ENCODE assay signal across 7 cellular contexts in the genomic region with DNA sequence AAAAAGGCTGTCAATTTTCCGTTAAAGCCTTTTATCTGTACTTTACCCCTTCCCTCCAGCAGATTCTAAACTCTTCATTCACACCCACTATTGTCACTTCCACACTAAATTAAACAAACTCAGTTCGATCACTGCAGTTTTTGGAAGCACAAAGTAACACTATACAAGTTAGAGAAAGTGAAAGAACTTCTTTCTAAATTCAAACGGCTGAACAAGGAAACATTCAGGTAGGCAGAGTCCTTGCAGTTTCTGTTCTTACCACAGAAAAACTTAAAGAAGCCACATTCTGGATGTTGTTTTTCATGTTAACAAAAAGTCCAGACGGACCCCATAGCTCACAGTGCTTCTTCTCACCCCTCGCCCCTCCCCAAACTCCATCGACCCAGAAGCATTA. TPM values are rescaled to one million over a fixed set of nuclear protein-coding genes. Genes with fewer than 3 reads are reported as not detected.
A peak's percentile ranks its signal among the peaks of the same experiment; 100 is the strongest.
DNase-seq lines count a peak whose midpoint lies in the region; ATAC-seq and TF ChIP-seq lines count a peak whose summit lies in the region.

No MANE protein-coding gene starts in this region.

- no peaks in the 10 kb centered on the region for H3K9me3 ChIP-seq in PC-9 (ENCODE audit: insufficient read depth, low read depth)
- H3K9me3 ChIP-seq in neuronal stem cell (replicated peaks in 1 of 2; ENCODE audit: control insufficient read depth in 2 of 2, insufficient read depth in 1 of 2, low read depth in 1 of 2, low read length in 2 of 2): no peaks in the 10 kb centered on the region

- H2AFZ ChIP-seq in PC-9 (peak overlapping the region; percentile 86), neuronal stem cell (ENCODE audit: low read length) (peak overlapping the region; percentile 84)

- H2BK15ac ChIP-seq in neuronal stem cell (ENCODE audit: low read length): no peak overlapping the region

- H3K27me3 ChIP-seq in PC-9 (ENCODE audit: insufficient read depth, low read depth) (no peaks in the 10 kb centered on the region), neuronal stem cell (ENCODE audit: control insufficient read depth in 3 of 3, insufficient read depth in 3 of 3, low read depth in 1 of 3, low read length in 3 of 3) (peaks cover 0 to 13% (median 0%) of the 10 kb centered on the region in 3 experiments)

- no peaks in the 10 kb centered on the region for H4K20me1 ChIP-seq in PC-9 (ENCODE audit: insufficient read depth)

- in situ Hi-C loops in GM13976 (cut with MboI; ENCODE audit: low sequenced_read_pairs, unreplicated experiment): no loop called here

- H3K9ac ChIP-seq in neuronal stem cell (ENCODE audit: low read depth, low read length, poor library complexity): no peak overlapping the region

- no peak overlapping the region for H3K14ac ChIP-seq in neuronal stem cell (ENCODE audit: low read length)

- H3K4me3 ChIP-seq in PC-9: peak overlapping the region; percentile 61
- H3K4me3 ChIP-seq in epithelial cell of proximal tubule (ENCODE audit: low read depth, low read length): peak overlapping the region; percentile 62
- H3K4me3 ChIP-seq in neuronal stem cell (ENCODE audit: low read length in 2 of 2): no peak overlapping the region

- no peak overlapping the region for H4K8ac ChIP-seq in neuronal stem cell (ENCODE audit: low read depth, low read length)

- H3K4me2 ChIP-seq in PC-9: peak overlapping the region; percentile 86
- peak overlapping the region; percentile 63 for H3K4me2 ChIP-seq in neuronal stem cell (ENCODE audit: insufficient read depth, low read length, poor library complexity, severe bottlenecking)

- no peak for TF ChIP-seq CTCF in PC-9 (conservative IDR thresholded peaks at IDR 0.05)
- no peak for TF ChIP-seq CTCF in epithelial cell of proximal tubule (conservative IDR thresholded peaks at IDR 0.05; ENCODE audit: low read depth, low read length)
- TF ChIP-seq CTCF in GM13976 (IDR thresholded peaks at IDR 0.05; ENCODE audit: borderline replicate concordance, control extremely low read depth, extremely low read depth, insufficient read depth, missing control alignments): no peak

- peaks cover 4% of the 10 kb centered on the region; the same call in 1 of the 2 replicates for H3F3A ChIP-seq in PC-9 (ENCODE audit: insufficient read depth, low read depth)

- ATAC-seq in GM18520 (IDR thresholded peaks at IDR 0.05; ENCODE audit: unreplicated experiment) (peak; percentile 44), HG02763 (IDR thresholded peaks at IDR 0.05; ENCODE audit: unreplicated experiment) (peak; percentile 51)

- DNase-seq in PC-9 (no peak), epithelial cell of proximal tubule (ENCODE audit: low read depth) (no peak), neuronal stem cell (ENCODE audit: low spot score) (no peak), H4 (ENCODE audit: low spot score) (no peak), GM13976 (ENCODE audit: low spot score) (no peak)

- H3K79me2 ChIP-seq in PC-9 (ENCODE audit: low read depth): no peaks in the 10 kb centered on the region

- no peak overlapping the region for H2BK120ac ChIP-seq in neuronal stem cell (ENCODE audit: low read depth, low read length)

- POLR2A ChIA-PET in PC-9 (lab: Charles Lee; ENCODE audit: unreplicated experiment): interaction anchor here (0.5 kb wide), 1 partner anchor 245 kb away, joined by 5 read pairs; no protein-coding TSS in a partner anchor

- no peak overlapping the region for H3K4ac ChIP-seq in neuronal stem cell (ENCODE audit: low read length)

- no TSS peak for BruUV-seq in PC-9 (replicated peaks; lab: Mats Ljungman, UMichigan)

- no peak overlapping the region for H3K23ac ChIP-seq in neuronal stem cell (ENCODE audit: low read depth, low read length, poor library complexity)

- no peak overlapping the region for H4K91ac ChIP-seq in neuronal stem cell (ENCODE audit: low read depth, low read length, poor library complexity)

- no CpG with 5 or more reads among the region's 6 CpGs for WGBS in neuronal stem cell (ENCODE audit: extremely low coverage in 2 of 2, insufficient read length in 2 of 2, insufficient replicate concordance in 1 of 2), 2 donors

- no peaks in the 10 kb centered on the region for H3K9me2 ChIP-seq in PC-9 (ENCODE audit: insufficient read depth)

- H2BK5ac ChIP-seq in neuronal stem cell (ENCODE audit: low read length): no peak overlapping the region

- CTCF ChIA-PET in PC-9 (lab: Charles Lee): no interaction called here

- H2AK5ac ChIP-seq in neuronal stem cell (ENCODE audit: low read depth, low read length): no peak overlapping the region

- H2BK12ac ChIP-seq in neuronal stem cell (ENCODE audit: low read length): no peak overlapping the region

- no peaks in the 10 kb centered on the region for H3K36me3 ChIP-seq in PC-9 (ENCODE audit: low read depth)
- H3K36me3 ChIP-seq in neuronal stem cell (replicated peaks in 1 of 2; ENCODE audit: control insufficient read depth in 2 of 2, insufficient read depth in 2 of 2, low read length in 2 of 2): no peaks in the 10 kb centered on the region

- no peak overlapping the region for H3K18ac ChIP-seq in neuronal stem cell (ENCODE audit: low read length)

- peaks cover 14% of the 10 kb centered on the region; the same call in 1 of the 2 replicates for H3K4me1 ChIP-seq in PC-9 (replicated peaks; ENCODE audit: insufficient read depth)
- H3K4me1 ChIP-seq in neuronal stem cell (ENCODE audit: control insufficient read depth in 2 of 2, insufficient read depth in 1 of 2, low read depth in 1 of 2, low read length in 2 of 2): peaks cover 0 to 3% of the 10 kb centered on the region in 2 donors

- intact Hi-C loops in PC-9 (cut with micrococcal nuclease; ENCODE audit: unreplicated experiment): no loop called here

- peak overlapping the region; percentile 55 for H3K27ac ChIP-seq in PC-9
- no peak overlapping the region for H3K27ac ChIP-seq in neuronal stem cell (replicated peaks; ENCODE audit: low read length)

- H3K79me1 ChIP-seq in neuronal stem cell (ENCODE audit: low read depth, low read length): no peaks in the 10 kb centered on the region

RNA-seq across cellular contexts. Expression of gene UBE2L5, which starts 27.5 kb away (rescaled TPM):
- total RNA-seq in PC-9 (2021) (not detected in 2 replicates), epithelial cell of proximal tubule (not detected in 2 replicates)
- polyA plus RNA-seq in neuronal stem cell (2013, experiment 1 of 2): not detected
- polyA plus RNA-seq in neuronal stem cell (2013, experiment 2 of 2): 0.24 TPM
- total RNA-seq in H4 (2014; rRNA removed; shearing (Covaris generic)): not detected in 2 replicates

Comparison
In these comparisons a context has a peak if more than half of its experiments do, and no peak if none do; other contexts are left out.
1. H3K4me3 ChIP-seq: peak in PC-9 (single experiment) and epithelial cell of proximal tubule (single experiment); none in neuronal stem cell (0 of 2).